Comparison of ENCODE assay signal across 37 cellular contexts in genomic region chr18:11578799-11579198, GRCh38. TPM values are rescaled to one million over a fixed set of nuclear protein-coding genes. Genes with fewer than 3 reads are reported as not detected.
"Had no signal": no experiment of that assay in that cellular context is flagged by ENCODE, and none has a peak within 500 bp of the region (broad histone marks: within the 10 kb centered on the region; RNA-seq: fewer than 3 reads in every experiment).

No MANE protein-coding gene starts in this region.

- H3K9me3 ChIP-seq: SJCRH30 had no signal

- ATAC-seq: activated CD4-positive, alpha-beta T cell treated with anti-CD3 and anti-CD28 coated beads for 36 hours; activated CD4-positive, CD25-positive, alpha-beta regulatory T cell treated with anti-CD3 and anti-CD28 coated beads, Interleukin-2, amount 50 U/mL, for 24 hours; activated CD8-positive, alpha-beta T cell treated with anti-CD3 and anti-CD28 coated beads, Interleukin-2, amount 10 ng/mL, durations not matched to agents 7 days and 5 days; activated naive CD8-positive, alpha-beta T cell treated with anti-CD3 and anti-CD28 coated beads, Interleukin-2, amount 50 U/mL, for 24 hours; activated T-cell treated with anti-CD3 and anti-CD28 coated beads, Interleukin-2, amount 50 U/mL, for 4 hours; Panc1 had no signal

- H3K36me3 Mint-ChIP-seq: activated naive CD4-positive, alpha-beta T cell treated with anti-CD3 and anti-CD28 coated beads, Interleukin-2, amount 10 ng/mL, durations not matched to agents 7 days and 5 days; activated naive CD8-positive, alpha-beta T cell; brain had no signal

- H3K9me3 Mint-ChIP-seq: activated CD4-positive, alpha-beta T cell treated with anti-CD3 and anti-CD28 coated beads, Interleukin-2, amount 10 ng/mL, durations not matched to agents 7 days and 5 days; activated naive CD4-positive, alpha-beta T cell treated with anti-CD3 and anti-CD28 coated beads, Interleukin-2, amount 10 ng/mL, durations not matched to agents 7 days and 5 days; activated naive CD8-positive, alpha-beta T cell treated with anti-CD3 and anti-CD28 coated beads, Interleukin-2, amount 50 U/mL, for 24 hours; activated T-cell treated with anti-CD3 and anti-CD28 coated beads, Interleukin-2, amount 50 U/mL, for 4 hours; activated T-helper 1 cell treated with anti-CD3 and anti-CD28 coated beads, Interleukin-12 subunit alpha, Interleukin-12 subunit beta, Interleukin-2, Interleukin-4 antibody, amounts not matched to agents 30 ng/mL and 10 ng/mL and 1 ng/mL, durations not matched to agents 14 hours and 24 hours and 36 hours had no signal

- H3K4me3 ChIP-seq: SJCRH30, SK-N-MC had no signal

- H3K27ac Mint-ChIP-seq: activated CD4-positive, alpha-beta T cell treated with anti-CD3 and anti-CD28 coated beads for 36 hours; activated CD4-positive, alpha-beta T cell treated with anti-CD3 and anti-CD28 coated beads, Interleukin-2, amount 10 ng/mL, durations not matched to agents 7 days and 5 days; activated CD8-positive, alpha-beta T cell treated with anti-CD3 and anti-CD28 coated beads, Interleukin-2, amount 10 ng/mL, durations not matched to agents 7 days and 5 days; activated naive CD4-positive, alpha-beta T cell treated with anti-CD3 and anti-CD28 coated beads, Interleukin-2, amount 10 ng/mL, durations not matched to agents 7 days and 5 days; activated naive CD8-positive, alpha-beta T cell; activated naive CD8-positive, alpha-beta T cell treated with anti-CD3 and anti-CD28 coated beads, Interleukin-2, amount 50 U/mL, for 24 hours; activated T-helper 1 cell treated with anti-CD3 and anti-CD28 coated beads, Interleukin-12 subunit alpha, Interleukin-12 subunit beta, Interleukin-2, Interleukin-4 antibody, amounts not matched to agents 30 ng/mL and 10 ng/mL and 1 ng/mL, durations not matched to agents 14 hours and 24 hours and 36 hours; brain had no signal

- DNase-seq: activated CD4-positive, alpha-beta T cell treated with anti-CD3 and anti-CD28 coated beads for 36 hours; activated CD4-positive, alpha-beta T cell treated with anti-CD3 and anti-CD28 coated beads, Interleukin-2, amount 10 ng/mL, durations not matched to agents 7 days and 5 days; activated CD4-positive, alpha-beta T cell treated with anti-CD3 and anti-CD28 coated beads, Interleukin-2, amount 50 U/mL, for 48 hours; activated CD8-positive, alpha-beta T cell treated with anti-CD3 and anti-CD28 coated beads, Interleukin-2, amount 10 ng/mL, durations not matched to agents 7 days and 5 days; activated effector memory CD4-positive, alpha-beta T cell treated with Interleukin-2 at 50 U/mL for 16 hours; activated naive CD4-positive, alpha-beta T cell treated with anti-CD3 and anti-CD28 coated beads, Interleukin-2, amount 10 ng/mL, durations not matched to agents 7 days and 5 days; activated naive CD8-positive, alpha-beta T cell treated with anti-CD3 and anti-CD28 coated beads, Interleukin-2, amount 50 U/mL, for 24 hours; activated T-cell treated with anti-CD3 and anti-CD28 coated beads for 4 hours; activated T-cell treated with anti-CD3 and anti-CD28 coated beads, Interleukin-2, amount 50 U/mL, for 4 hours; anterior cingulate cortex; caudate nucleus; cerebellar nuclear complex; Karpas-422; NCI-H1105; NCI-H1417 treated with DMSO at 0.1 percent for 48 hours; NCI-H187 treated with DMSO at 0.1 percent for 48 hours; NCI-H2081; NCI-H2171 treated with DMSO at 0.1 percent for 48 hours; NCI-H2227 treated with DMSO at 0.1 percent for 48 hours; NCI-H446; NCI-H510A treated with DMSO at 0.1 percent for 48 hours; NCI-H526 treated with DMSO at 0.1 percent for 48 hours; NCI-H82; SHP77; SJCRH30; T1000 had no signal

- H3K36me3 ChIP-seq: SJCRH30 had no signal

- H3K27me3 ChIP-seq: SJCRH30 had no signal

- H3K27ac ChIP-seq: SJCRH30, SK-N-MC had no signal

- H3K4me1 ChIP-seq: SJCRH30 had no signal

- H3K4me3 Mint-ChIP-seq: activated CD4-positive, alpha-beta T cell treated with anti-CD3 and anti-CD28 coated beads for 36 hours; activated CD4-positive, alpha-beta T cell treated with anti-CD3 and anti-CD28 coated beads, Interleukin-2, amount 10 ng/mL, durations not matched to agents 7 days and 5 days; activated CD8-positive, alpha-beta T cell treated with anti-CD3 and anti-CD28 coated beads, Interleukin-2, amount 10 ng/mL, durations not matched to agents 7 days and 5 days; activated naive CD4-positive, alpha-beta T cell treated with anti-CD3 and anti-CD28 coated beads, Interleukin-2, amount 10 ng/mL, durations not matched to agents 7 days and 5 days; activated naive CD8-positive, alpha-beta T cell; activated naive CD8-positive, alpha-beta T cell treated with anti-CD3 and anti-CD28 coated beads, Interleukin-2, amount 50 U/mL, for 24 hours; activated T-cell treated with anti-CD3 and anti-CD28 coated beads, Interleukin-2, amount 50 U/mL, for 4 hours; activated T-helper 1 cell treated with anti-CD3 and anti-CD28 coated beads, Interleukin-12 subunit alpha, Interleukin-12 subunit beta, Interleukin-2, Interleukin-4 antibody, amounts not matched to agents 30 ng/mL and 10 ng/mL and 1 ng/mL, durations not matched to agents 14 hours and 24 hours and 36 hours; brain had no signal

- H3K27me3 Mint-ChIP-seq: activated CD4-positive, alpha-beta T cell treated with anti-CD3 and anti-CD28 coated beads for 36 hours; activated naive CD8-positive, alpha-beta T cell; activated naive CD8-positive, alpha-beta T cell treated with anti-CD3 and anti-CD28 coated beads, Interleukin-2, amount 50 U/mL, for 24 hours had no signal

- FAIRE-seq: bronchial epithelial cell had no signal

RNA-seq across cellular contexts. Expression of gene SLC35G4, which starts 30.6 kb away (rescaled TPM):
- total RNA-seq: activated CD4-positive, alpha-beta T cell treated with anti-CD3 and anti-CD28 coated beads for 36 hours; activated CD4-positive, alpha-beta T cell treated with anti-CD3 and anti-CD28 coated beads, Interleukin-2, amount 10 ng/mL, durations not matched to agents 7 days and 5 days; activated CD8-positive, alpha-beta T cell treated with anti-CD3 and anti-CD28 coated beads, Interleukin-2, amount 10 ng/mL, durations not matched to agents 7 days and 5 days; activated T-cell treated with anti-CD3 and anti-CD28 coated beads, Interleukin-2, amount 50 U/mL, for 4 hours; activated T-helper 1 cell treated with anti-CD3 and anti-CD28 coated beads, Interleukin-12 subunit alpha, Interleukin-12 subunit beta, Interleukin-2, Interleukin-4 antibody, amounts not matched to agents 30 ng/mL and 10 ng/mL and 1 ng/mL, durations not matched to agents 14 hours and 24 hours and 36 hours; bronchial epithelial cell; MCF 10A; RPMI7951; SJCRH30; T-helper 1 cell treated with Interleukin-12 subunit alpha and Interleukin-12 subunit beta and Interleukin-4 antibody, amounts not matched to agents 30 ng/mL and 1 ng/mL, for 36 hours; T-helper 2 cell treated with Interferon-gamma antibody and Interleukin-4, amounts not matched to agents 100 ng/mL and 5 ng/mL, for 36 hours had no signal
